ENCODE assay signal across 18 cellular contexts in genomic region chr10:126161691-126162090, GRCh38.
"Had no signal": no experiment of that assay in that cellular context is flagged by ENCODE, and none has a peak within 500 bp of the region (broad histone marks: within the 10 kb centered on the region; RNA-seq: fewer than 3 reads in every experiment).

No MANE protein-coding gene starts in this region.

- DNase-seq: KBM-7, MM.1S, MV-4-11, NCI-H1092, NCI-H1105, NCI-H1417 treated with DMSO at 0.1 percent for 48 hours, NCI-H1436 treated with DMSO at 0.1 percent for 48 hours, NCI-H1694 treated with DMSO at 0.1 percent for 48 hours, NCI-H187 treated with DMSO at 0.1 percent for 48 hours, NCI-H2171 treated with DMSO at 0.1 percent for 48 hours, NCI-H2227 treated with DMSO at 0.1 percent for 48 hours, NCI-H345, NCI-H446, NCI-H510A treated with DMSO at 0.1 percent for 48 hours, NCI-H524 treated with DMSO at 0.1 percent for 48 hours, NCI-H526 treated with DMSO at 0.1 percent for 48 hours, PC-9, SW 1271 had no signal
